In the genomic region with DNA sequence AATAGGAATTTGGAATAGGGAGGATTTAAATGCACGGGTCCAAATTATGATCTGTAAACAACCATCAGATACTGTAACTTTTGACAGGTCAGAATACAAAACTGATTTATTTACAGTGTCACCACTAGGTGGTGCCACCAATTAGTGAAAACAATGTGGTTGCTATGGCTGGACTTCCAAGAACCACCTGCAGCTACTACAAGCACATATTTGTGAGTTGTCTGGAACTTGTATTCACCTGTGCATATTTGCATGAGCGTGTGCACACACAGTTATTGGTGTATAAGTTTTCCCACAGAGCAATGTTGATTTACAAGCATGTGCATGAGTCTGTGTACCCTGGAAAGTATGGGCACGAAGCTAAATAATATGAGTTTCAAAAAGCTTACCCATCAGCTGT, we compare ENCODE assay signal across 8 cellular contexts. TPM values are rescaled to one million over a fixed set of nuclear protein-coding genes. Genes with fewer than 3 reads are reported as not detected.
DNase-seq lines count a peak whose midpoint lies in the region; ATAC-seq, FAIRE-seq and TF ChIP-seq lines count a peak whose summit lies in the region.

No MANE protein-coding gene starts in this region.

- no peaks in the 10 kb centered on the region for H3K36me3 Mint-ChIP-seq in GM23338 (ENCODE audit: low read depth)
- no peaks in the 10 kb centered on the region for H3K36me3 Mint-ChIP-seq in activated naive CD4-positive, alpha-beta T cell treated with anti-CD3 and anti-CD28 coated beads, Interleukin-2, amount 50 U/mL, for 72 hours

- FAIRE-seq in D721Med (lab: Jason Lieb, UNC) = peak; percentile 90

- H3K27ac ChIP-seq in GM23338 (ENCODE audit: low read depth) = no peak overlapping the region

- no peaks in the 10 kb centered on the region for H3F3A ChIP-seq in GM23338 (replicated peaks; ENCODE audit: low read depth)

- H3K27me3 Mint-ChIP-seq in GM23338 (ENCODE audit: insufficient read depth, low read depth, poor library complexity) = peaks cover 9% of the 10 kb centered on the region

- H3K9me3 Mint-ChIP-seq in GM23338 = no peaks in the 10 kb centered on the region
- no peaks in the 10 kb centered on the region for H3K9me3 Mint-ChIP-seq in activated naive CD4-positive, alpha-beta T cell treated with anti-CD3 and anti-CD28 coated beads, Interleukin-2, amount 50 U/mL, for 72 hours

- no peaks in the 10 kb centered on the region for H3K27me3 ChIP-seq in GM23338 (ENCODE audit: insufficient read depth)

- no peaks in the 10 kb centered on the region for H3K79me2 ChIP-seq in GM23338 (replicated peaks; ENCODE audit: insufficient read depth)

- H3K4me1 ChIP-seq in GM23338 (ENCODE audit: insufficient read depth) = peaks cover 8% of the 10 kb centered on the region

- H4K20me1 ChIP-seq in GM23338 (replicated peaks; ENCODE audit: insufficient read depth) = no peaks in the 10 kb centered on the region

- ATAC-seq in GM23338 (peak; percentile 12; the same call in 1 of the 3 replicates), HG02884 (IDR thresholded peaks at IDR 0.05; ENCODE audit: unreplicated experiment) (no peak), GM18907 (IDR thresholded peaks at IDR 0.05; ENCODE audit: unreplicated experiment) (no peak)
- peak; percentile 56 to 61 for ATAC-seq in activated naive CD4-positive, alpha-beta T cell treated with anti-CD3 and anti-CD28 coated beads, Interleukin-2, amount 50 U/mL, for 72 hours

- no peak overlapping the region for H3K4me3 Mint-ChIP-seq in GM23338

- no peaks in the 10 kb centered on the region for H3K9me2 ChIP-seq in GM23338 (ENCODE audit: insufficient read depth)

- TF ChIP-seq CTCF in D721Med (IDR thresholded peaks at IDR 0.05; ENCODE audit: insufficient read depth, missing control alignments) (peak; percentile 83), GM23338 (conservative IDR thresholded peaks at IDR 0.05; ENCODE audit: low read depth in 2 of 2) (peak; percentile 77 to 91)

- no peak overlapping the region for H2AFZ ChIP-seq in GM23338

- no peaks in the 10 kb centered on the region for H3K36me3 ChIP-seq in GM23338 (ENCODE audit: insufficient read depth)

- H3K4me2 ChIP-seq in GM23338 = no peak overlapping the region

- H3K4me3 ChIP-seq in GM23338 = no peak overlapping the region

- DNase-seq in D721Med (ENCODE audit: insufficient read length, low spot score) (no peak), GM23338 (ENCODE audit: low spot score) (peak; percentile 77), NCI-H446 treated with DMSO at 0.1 percent for 48 hours (lab: John Stamatoyannopoulos, UW) (peak; percentile 26), iPS-NIHi7 (ENCODE audit: extremely low spot score) (peak; percentile 66), stromal cell of bone marrow (ENCODE audit: low read depth) (peak; percentile 29)
- peak in 1 of 2 donors; percentile 50 for DNase-seq in activated naive CD4-positive, alpha-beta T cell treated with anti-CD3 and anti-CD28 coated beads, Interleukin-2, amount 50 U/mL, for 72 hours (ENCODE audit: low spot score in 2 of 2)

- H3K4me1 Mint-ChIP-seq in GM23338 = peaks cover 30% of the 10 kb centered on the region

- no peak overlapping the region for H3K27ac Mint-ChIP-seq in GM23338
- no peak overlapping the region for H3K27ac Mint-ChIP-seq in activated naive CD4-positive, alpha-beta T cell treated with anti-CD3 and anti-CD28 coated beads, Interleukin-2, amount 50 U/mL, for 72 hours

TF ChIP-seq in GM23338, 12 proteins besides CTCF, POLR2A, EP300 and RAD21:
- TF ChIP-seq ZNF114 (CRISPR knock-in tag; IDR thresholded peaks at IDR 0.05) (no peak), CREB1 (CRISPR knock-in tag; IDR thresholded peaks at IDR 0.05; ENCODE audit: low read depth) (no peak), NANOG (IDR thresholded peaks at IDR 0.05; ENCODE audit: borderline replicate concordance) (no peak), EZH2 (IDR thresholded peaks at IDR 0.05; ENCODE audit: low read depth, unreplicated experiment) (no peak), POLR2AphosphoS5 (IDR thresholded peaks at IDR 0.05; ENCODE audit: low read depth) (no peak), JUNB (IDR thresholded peaks at IDR 0.05; ENCODE audit: unreplicated experiment) (no peak), ZNF331 (CRISPR knock-in tag; IDR thresholded peaks at IDR 0.05; ENCODE audit: low read depth) (no peak)
- TF ChIP-seq, protein P1, sequence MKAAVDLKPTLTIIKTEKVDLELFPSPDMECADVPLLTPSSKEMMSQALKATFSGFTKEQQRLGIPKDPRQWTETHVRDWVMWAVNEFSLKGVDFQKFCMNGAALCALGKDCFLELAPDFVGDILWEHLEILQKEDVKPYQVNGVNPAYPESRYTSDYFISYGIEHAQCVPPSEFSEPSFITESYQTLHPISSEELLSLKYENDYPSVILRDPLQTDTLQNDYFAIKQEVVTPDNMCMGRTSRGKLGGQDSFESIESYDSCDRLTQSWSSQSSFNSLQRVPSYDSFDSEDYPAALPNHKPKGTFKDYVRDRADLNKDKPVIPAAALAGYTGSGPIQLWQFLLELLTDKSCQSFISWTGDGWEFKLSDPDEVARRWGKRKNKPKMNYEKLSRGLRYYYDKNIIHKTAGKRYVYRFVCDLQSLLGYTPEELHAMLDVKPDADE (IDR thresholded peaks at IDR 0.05) = no peak
- TF ChIP-seq, protein P2, sequence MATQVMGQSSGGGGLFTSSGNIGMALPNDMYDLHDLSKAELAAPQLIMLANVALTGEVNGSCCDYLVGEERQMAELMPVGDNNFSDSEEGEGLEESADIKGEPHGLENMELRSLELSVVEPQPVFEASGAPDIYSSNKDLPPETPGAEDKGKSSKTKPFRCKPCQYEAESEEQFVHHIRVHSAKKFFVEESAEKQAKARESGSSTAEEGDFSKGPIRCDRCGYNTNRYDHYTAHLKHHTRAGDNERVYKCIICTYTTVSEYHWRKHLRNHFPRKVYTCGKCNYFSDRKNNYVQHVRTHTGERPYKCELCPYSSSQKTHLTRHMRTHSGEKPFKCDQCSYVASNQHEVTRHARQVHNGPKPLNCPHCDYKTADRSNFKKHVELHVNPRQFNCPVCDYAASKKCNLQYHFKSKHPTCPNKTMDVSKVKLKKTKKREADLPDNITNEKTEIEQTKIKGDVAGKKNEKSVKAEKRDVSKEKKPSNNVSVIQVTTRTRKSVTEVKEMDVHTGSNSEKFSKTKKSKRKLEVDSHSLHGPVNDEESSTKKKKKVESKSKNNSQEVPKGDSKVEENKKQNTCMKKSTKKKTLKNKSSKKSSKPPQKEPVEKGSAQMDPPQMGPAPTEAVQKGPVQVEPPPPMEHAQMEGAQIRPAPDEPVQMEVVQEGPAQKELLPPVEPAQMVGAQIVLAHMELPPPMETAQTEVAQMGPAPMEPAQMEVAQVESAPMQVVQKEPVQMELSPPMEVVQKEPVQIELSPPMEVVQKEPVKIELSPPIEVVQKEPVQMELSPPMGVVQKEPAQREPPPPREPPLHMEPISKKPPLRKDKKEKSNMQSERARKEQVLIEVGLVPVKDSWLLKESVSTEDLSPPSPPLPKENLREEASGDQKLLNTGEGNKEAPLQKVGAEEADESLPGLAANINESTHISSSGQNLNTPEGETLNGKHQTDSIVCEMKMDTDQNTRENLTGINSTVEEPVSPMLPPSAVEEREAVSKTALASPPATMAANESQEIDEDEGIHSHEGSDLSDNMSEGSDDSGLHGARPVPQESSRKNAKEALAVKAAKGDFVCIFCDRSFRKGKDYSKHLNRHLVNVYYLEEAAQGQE (IDR thresholded peaks at IDR 0.05; ENCODE audit: unreplicated experiment) = no peak

RNA-seq across cellular contexts. Expression of gene HRCT1, which starts 3.0 kb away (rescaled TPM):
- total RNA-seq in GM23338 (2014; rRNA removed; shearing (Covaris generic)) = not detected in 2 replicates
- polyA plus RNA-seq in GM23338 (2016; fragmentation: Nextera tagmentation; extraction: Ambion mirVana) = not detected in 2 replicates
- total RNA-seq in activated naive CD4-positive, alpha-beta T cell treated with anti-CD3 and anti-CD28 coated beads, Interleukin-2, amount 50 U/mL, for 72 hours = not detected

RNA-seq across cellular contexts. Expression of gene SPAAR, which starts 6.2 kb away (rescaled TPM):
- not detected in 2 replicates for total RNA-seq in GM23338 (2014; rRNA removed; shearing (Covaris generic))
- 0.17 TPM in 1 of 2 replicates, not detected in the other for polyA plus RNA-seq in GM23338 (2016; fragmentation: Nextera tagmentation; extraction: Ambion mirVana)
- total RNA-seq in activated naive CD4-positive, alpha-beta T cell treated with anti-CD3 and anti-CD28 coated beads, Interleukin-2, amount 50 U/mL, for 72 hours = not detected

RNA-seq across cellular contexts. Expression of gene OR13J1, which starts 32.8 kb away (rescaled TPM):
- not detected in 2 replicates for total RNA-seq in GM23338 (2014; rRNA removed; shearing (Covaris generic))
- polyA plus RNA-seq in GM23338 (2016; fragmentation: Nextera tagmentation; extraction: Ambion mirVana) = 0.15 TPM in 1 of 2 replicates, not detected in the other
- total RNA-seq in activated naive CD4-positive, alpha-beta T cell treated with anti-CD3 and anti-CD28 coated beads, Interleukin-2, amount 50 U/mL, for 72 hours = not detected

RNA-seq across cellular contexts. Expression of gene OR2S2, which starts 54.9 kb away (rescaled TPM):
- total RNA-seq in GM23338 (2014; rRNA removed; shearing (Covaris generic)) = not detected in 2 replicates
- not detected in 2 replicates for polyA plus RNA-seq in GM23338 (2016; fragmentation: Nextera tagmentation; extraction: Ambion mirVana)
- total RNA-seq in activated naive CD4-positive, alpha-beta T cell treated with anti-CD3 and anti-CD28 coated beads, Interleukin-2, amount 50 U/mL, for 72 hours = not detected

Comparison
In these comparisons a context has a peak if more than half of its experiments do, and no peak if none do; other contexts are left out.
1. ATAC-seq: peak in GM23338 (single experiment) and activated naive CD4-positive, alpha-beta T cell treated with anti-CD3 and anti-CD28 coated beads, Interleukin-2, amount 50 U/mL, for 72 hours (2 of 2); none in HG02884 (single experiment) and GM18907 (single experiment).